25 cellular contexts compared by ENCODE assay signal in the genomic region with DNA sequence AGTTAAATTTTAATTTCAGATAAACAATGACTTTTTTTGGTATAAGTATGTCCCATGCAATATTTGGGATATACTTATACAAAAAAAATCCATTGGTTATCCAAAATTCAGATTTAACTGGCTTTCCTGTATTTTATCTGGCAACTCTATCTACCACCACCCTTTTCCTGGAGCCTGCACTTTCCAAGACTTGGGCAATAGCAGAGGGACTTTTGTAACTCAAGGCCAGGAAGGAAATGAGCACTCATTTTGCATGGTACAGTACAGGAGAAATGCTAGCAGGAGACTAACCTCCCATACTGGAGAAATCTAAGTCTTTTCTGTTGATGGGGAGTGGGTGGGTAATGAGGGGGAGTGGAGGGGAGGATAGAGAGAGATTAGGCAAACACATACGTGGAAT. TPM values are rescaled to one million over a fixed set of nuclear protein-coding genes. Genes with fewer than 3 reads are reported as not detected.
"Had no signal": no experiment of that assay in that cellular context is flagged by ENCODE, and none has a peak within 500 bp of the region (broad histone marks: within the 10 kb centered on the region; RNA-seq: fewer than 3 reads in every experiment).

No MANE protein-coding gene starts in this region.

- DNase-seq: activated CD4-positive, alpha-beta T cell treated with anti-CD3 and anti-CD28 coated beads for 4 hours; activated CD4-positive, alpha-beta T cell treated with anti-CD3 and anti-CD28 coated beads, Interleukin-2, amount 50 U/mL, for 4 hours; activated naive CD4-positive, alpha-beta T cell; activated T-cell treated with anti-CD3 and anti-CD28 coated beads for 4 hours; activated T-cell treated with anti-CD3 and anti-CD28 coated beads, Interleukin-2, amount 50 U/mL, for 72 hours; anterior cingulate cortex; effector CD8-positive, alpha-beta T cell; foreskin melanocyte; glutamatergic neuron; islet precursor cell; left cardiac atrium; left ventricle myocardium superior; naive B cell; nephron progenitor cell; right lobe of liver; stimulated activated CD4-positive, alpha-beta T cell treated with anti-CD3 and anti-CD28 coated beads, Interleukin-12 subunit alpha, Interleukin-12 subunit beta, amount 100 ng/mL, for 4 hours; stimulated activated CD4-positive, alpha-beta T cell treated with anti-CD3 and anti-CD28 coated beads, Interleukin-4, amount 100 ng/mL, for 1 hour; stimulated activated naive CD8-positive, alpha-beta T cell treated with anti-CD3 and anti-CD28 coated beads, Interleukin-15, Interleukin-2, amounts not matched to agents 100 U/mL and 50 U/mL, for 24 hours had no signal

- ATAC-seq: activated naive CD4-positive, alpha-beta T cell treated with anti-CD3 and anti-CD28 coated beads, Interleukin-2, amount 50 U/mL, for 72 hours; activated T-cell treated with anti-CD3 and anti-CD28 coated beads, Interleukin-2, amount 50 U/mL, for 72 hours; left cardiac atrium; left ventricle myocardium superior; right lobe of liver; stimulated activated naive CD8-positive, alpha-beta T cell treated with anti-CD3 and anti-CD28 coated beads, Interleukin-15, Interleukin-2, amounts not matched to agents 100 U/mL and 50 U/mL, for 24 hours had no signal

RNA-seq across cellular contexts. Expression of a gene that starts 37.7 kb away (rescaled TPM):
- total RNA-seq: activated naive CD4-positive, alpha-beta T cell treated with anti-CD3 and anti-CD28 coated beads, Interleukin-2, amount 50 U/mL, for 72 hours; dermis microvascular lymphatic vessel endothelial cell; epithelial cell of proximal tubule; left cardiac atrium; left ventricle myocardium superior; lung microvascular endothelial cell; mucosa of gallbladder; osteocyte; posterior vena cava; right lobe of liver had no signal
